In genomic region chr3:32186097-32186496, GRCh38 we compare ENCODE assay signal across 19 cellular contexts. TPM values are rescaled to one million over a fixed set of nuclear protein-coding genes. Genes with fewer than 3 reads are reported as not detected.
DNase-seq lines count a peak whose midpoint lies in the region; FAIRE-seq and TF ChIP-seq lines count a peak whose summit lies in the region.
"Had no signal": no experiment of that assay in that cellular context is flagged by ENCODE, and none has a peak within 500 bp of the region (broad histone marks: within the 10 kb centered on the region; RNA-seq: fewer than 3 reads in every experiment).

No MANE protein-coding gene starts in this region.

- no peaks in the 10 kb centered on the region for H3F3A ChIP-seq in SK-N-SH (replicated peaks; ENCODE audit: insufficient read depth)

- no peak overlapping the region for H2BK20ac ChIP-seq in H1 (ENCODE audit: low read length)

- H3K4me3 Mint-ChIP-seq in type B pancreatic cell (peak overlapping the region; percentile 53), Calu3 (ENCODE audit: low read depth, unreplicated experiment) (no peak overlapping the region)
- H3K4me3 Mint-ChIP-seq: B cell; CD4-positive, alpha-beta memory T cell; IgD-negative memory B cell had no signal

- H2BK15ac ChIP-seq in H1 (ENCODE audit: low read length): no peak overlapping the region

- H3K9ac ChIP-seq in H1 (replicated peaks in 1 of 4; ENCODE audit: extremely low read depth in 1 of 4, low read depth in 3 of 4, low read length in 3 of 4) (no peak overlapping the region), liver (ENCODE audit: low read depth in 1 of 2, low read length in 2 of 2) (no peak overlapping the region), SK-N-SH (no peak overlapping the region)

- no peak overlapping the region for H3K4ac ChIP-seq in H1 (replicated peaks; ENCODE audit: insufficient read length, low read depth, low read length)

- H3K18ac ChIP-seq in H1 (ENCODE audit: extremely low read depth, low read length): no peak overlapping the region

- no peaks in the 10 kb centered on the region for H3K9me2 ChIP-seq in SK-N-SH

- TF ChIP-seq CTCF in H1 (IDR thresholded peaks at IDR 0.05; ENCODE audit: control extremely low read depth in 1 of 3, insufficient read depth in 1 of 3, low read depth in 1 of 3, low read length in 3 of 3): no peak
- TF ChIP-seq CTCF in liver (IDR thresholded peaks at IDR 0.05; ENCODE audit: low read depth, low read length, missing input control): no peak
- no peak for TF ChIP-seq CTCF in type B pancreatic cell (conservative IDR thresholded peaks at IDR 0.05)
- TF ChIP-seq CTCF in Calu3 (IDR thresholded peaks at IDR 0.05; ENCODE audit: unreplicated experiment): no peak
- TF ChIP-seq CTCF in SK-N-SH (IDR thresholded peaks at IDR 0.05): no peak

- peak overlapping the region; percentile 67; the same call in 1 of the 2 replicates for H2AFZ ChIP-seq in H1 (ENCODE audit: low read length)
- H2AFZ ChIP-seq in SK-N-SH (ENCODE audit: low read depth): no peak overlapping the region

- H2BK5ac ChIP-seq in H1 (ENCODE audit: low read depth, low read length): no peak overlapping the region

- H3K36me3 ChIP-seq in H1 (ENCODE audit: control insufficient read depth in 2 of 4, insufficient read depth in 4 of 4, low read length in 3 of 4) (no peaks in the 10 kb centered on the region), liver (ENCODE audit: control insufficient read depth in 4 of 4, insufficient read depth in 3 of 4, low read depth in 1 of 4, low read length in 3 of 4) (no peaks in the 10 kb centered on the region), SK-N-SH (replicated peaks in 1 of 2; ENCODE audit: control insufficient read depth in 1 of 2, insufficient read depth in 2 of 2, low read length in 1 of 2) (no peaks in the 10 kb centered on the region)

- H3K27me3 Mint-ChIP-seq in type B pancreatic cell: no peaks in the 10 kb centered on the region
- H3K27me3 Mint-ChIP-seq in Calu3 (ENCODE audit: unreplicated experiment): no peaks in the 10 kb centered on the region

- TF ChIP-seq POLR2A in H1 (IDR thresholded peaks at IDR 0.05; ENCODE audit: control extremely low read depth in 1 of 2, low read depth in 2 of 2, low read length in 2 of 2): no peak

- TF ChIP-seq RAD21 in H1 (IDR thresholded peaks at IDR 0.05 in 1 of 2, conservative IDR thresholded peaks at IDR 0.05 in 1 of 2; ENCODE audit: low read depth in 2 of 2, low read length in 2 of 2) (no peak), liver (IDR thresholded peaks at IDR 0.05) (peak; percentile 57 to 70), SK-N-SH (IDR thresholded peaks at IDR 0.05; ENCODE audit: low read length) (no peak)

- H2BK12ac ChIP-seq in H1 (ENCODE audit: low read depth, low read length): no peak overlapping the region

- H3K4me2 ChIP-seq in H1 (ENCODE audit: insufficient read depth in 1 of 2, low read depth in 2 of 2, low read length in 2 of 2): no peak overlapping the region
- H3K4me2 ChIP-seq in SK-N-SH: no peak overlapping the region

- H4K20me1 ChIP-seq in H1 (replicated peaks in 1 of 2; ENCODE audit: control insufficient read depth in 1 of 2, insufficient read depth in 2 of 2, low read length in 2 of 2): no peaks in the 10 kb centered on the region
- H4K20me1 ChIP-seq in SK-N-SH (ENCODE audit: insufficient read depth): no peaks in the 10 kb centered on the region

- POLR2A ChIA-PET in H1 (lab: Charles Lee; ENCODE audit: partially characterized antibody) (interaction anchor here (0.7 to 1.7 kb wide), 2 partner anchors 10 to 13 kb away, joined by 3 to 6 read pairs; no protein-coding TSS in a partner anchor), SK-N-SH (lab: Yijun Ruan, JAX) (no interaction called here)

- H3K27ac ChIP-seq in H1 (ENCODE audit: low read depth, low read length): no peak overlapping the region
- H3K27ac ChIP-seq in liver (ENCODE audit: low read depth in 1 of 2, low read length in 2 of 2): no peak overlapping the region
- H3K27ac ChIP-seq in SK-N-SH (ENCODE audit: low read depth in 2 of 2, low read length in 1 of 2): no peak overlapping the region
- H3K27ac ChIP-seq: RWPE1 had no signal

- intact Hi-C loops in Calu3 (cut with micrococcal nuclease; ENCODE audit: unreplicated experiment): no loop called here

- no peak overlapping the region for H4K5ac ChIP-seq in H1 (ENCODE audit: insufficient read length, low read depth, low read length)

- no peak overlapping the region for H2BK120ac ChIP-seq in H1 (replicated peaks; ENCODE audit: low read depth, low read length)

- no peaks in the 10 kb centered on the region for H3K36me3 Mint-ChIP-seq in type B pancreatic cell
- H3K36me3 Mint-ChIP-seq in Calu3 (ENCODE audit: insufficient read depth, unreplicated experiment): no peaks in the 10 kb centered on the region
- H3K36me3 Mint-ChIP-seq: CD4-positive, alpha-beta memory T cell; IgD-negative memory B cell had no signal

- no peaks in the 10 kb centered on the region for H3K27me3 ChIP-seq in H1 (replicated peaks in 1 of 4; ENCODE audit: control insufficient read depth in 3 of 4, extremely low read depth in 1 of 4, insufficient read depth in 3 of 4, low read length in 3 of 4)
- no peaks in the 10 kb centered on the region for H3K27me3 ChIP-seq in liver (ENCODE audit: control insufficient read depth in 4 of 4, insufficient read depth in 4 of 4, low read length in 3 of 4)
- H3K27me3 ChIP-seq in SK-N-SH (ENCODE audit: insufficient read depth): no peaks in the 10 kb centered on the region

- no peak overlapping the region for H3K14ac ChIP-seq in H1 (ENCODE audit: insufficient read length)

- peak overlapping the region; percentile 86 for H3K27ac Mint-ChIP-seq in type B pancreatic cell
- H3K27ac Mint-ChIP-seq in Calu3 (ENCODE audit: unreplicated experiment): no peak overlapping the region
- H3K27ac Mint-ChIP-seq: B cell; CD4-positive, alpha-beta memory T cell had no signal

- H3K56ac ChIP-seq in H1 (replicated peaks; ENCODE audit: insufficient read length, low read depth, low read length): no peak overlapping the region

- no peak for FAIRE-seq in H1 (lab: Jason Lieb, UNC)
- FAIRE-seq: D721Med, H54 had no signal

- H3K23me2 ChIP-seq in H1 (ENCODE audit: low read depth, low read length): no peaks in the 10 kb centered on the region

- TF ChIP-seq EP300 in H1 (IDR thresholded peaks at IDR 0.05; ENCODE audit: borderline replicate concordance in 1 of 2, low read depth in 2 of 2, low read length in 2 of 2): no peak
- TF ChIP-seq EP300 in SK-N-SH (IDR thresholded peaks at IDR 0.05; ENCODE audit: borderline replicate concordance in 1 of 2, low read depth in 1 of 2, low read length in 1 of 2): no peak

- H3K79me2 ChIP-seq in H1 (ENCODE audit: control insufficient read depth in 1 of 2, insufficient read depth in 2 of 2, low read length in 2 of 2): no peaks in the 10 kb centered on the region
- H3K79me2 ChIP-seq in SK-N-SH (ENCODE audit: insufficient read depth): no peaks in the 10 kb centered on the region

- no peaks in the 10 kb centered on the region; a peak in 2 of 7 replicates for H3K4me1 ChIP-seq in H1 (replicated peaks in 1 of 4; ENCODE audit: control insufficient read depth in 3 of 4, insufficient read depth in 4 of 4, low read length in 3 of 4)
- peaks cover 0 to 10% (median 3%) of the 10 kb centered on the region in 4 donors for H3K4me1 ChIP-seq in liver (ENCODE audit: control insufficient read depth in 4 of 4, insufficient read depth in 4 of 4, low read length in 3 of 4)
- peaks cover 0 to 5% of the 10 kb centered on the region in 2 experiments; a peak in 1 of 4 replicates for H3K4me1 ChIP-seq in SK-N-SH (ENCODE audit: control insufficient read depth in 1 of 2, insufficient read depth in 2 of 2, low read depth in 1 of 2, low read length in 1 of 2)

- DNase-seq in HuH-7.5 (ENCODE audit: low spot score) (peak; percentile 51), H1 (ENCODE audit: low read depth in 1 of 2, low spot score in 2 of 2) (no peak), type B pancreatic cell (ENCODE audit: extremely low spot score, unreplicated experiment) (no peak), middle frontal gyrus (ENCODE audit: extremely low spot score, low spot score) (no peak), Calu3 (no peak), SK-N-SH (no peak)
- DNase-seq: ACHN; CD4-positive, alpha-beta memory T cell; NCI-H1105; NCI-H187 treated with DMSO at 0.1 percent for 48 hours; NCI-H2171; NCI-H446; NCI-H69 had no signal

- peaks cover 21% of the 10 kb centered on the region for H3K4me1 Mint-ChIP-seq in type B pancreatic cell (ENCODE audit: unreplicated experiment)
- no peaks in the 10 kb centered on the region for H3K4me1 Mint-ChIP-seq in Calu3 (ENCODE audit: low read depth, unreplicated experiment)
- H3K4me1 Mint-ChIP-seq: CD4-positive, alpha-beta memory T cell; IgD-negative memory B cell had no signal

- no peak overlapping the region for H3K4me3 ChIP-seq in H1 (ENCODE audit: extremely low read depth in 1 of 4, insufficient read depth in 2 of 4, low read depth in 3 of 4, low read length in 4 of 4)
- no peak overlapping the region for H3K4me3 ChIP-seq in liver (ENCODE audit: low read depth in 1 of 3, low read length in 3 of 3)
- no peak overlapping the region for H3K4me3 ChIP-seq in SK-N-SH (ENCODE audit: low read depth in 2 of 2, low read length in 1 of 2)

- no peak overlapping the region for H2AK5ac ChIP-seq in H1 (ENCODE audit: low read depth, low read length)

- H3K79me1 ChIP-seq in H1 (ENCODE audit: low read depth, low read length): no peaks in the 10 kb centered on the region

- H3K9me3 ChIP-seq in H1 (ENCODE audit: insufficient read depth in 2 of 2, low read depth in 1 of 2, low read length in 1 of 2) (no peaks in the 10 kb centered on the region), liver (ENCODE audit: control insufficient read depth in 4 of 4, low read length in 3 of 4) (no peaks in the 10 kb centered on the region), SK-N-SH (no peaks in the 10 kb centered on the region; the same call in 1 of the 2 replicates)

- H3K9me3 Mint-ChIP-seq in type B pancreatic cell (no peaks in the 10 kb centered on the region), Calu3 (ENCODE audit: low read depth, unreplicated experiment) (no peaks in the 10 kb centered on the region)
- H3K9me3 Mint-ChIP-seq: CD4-positive, alpha-beta memory T cell; IgD-negative memory B cell had no signal

- no peak overlapping the region for H4K91ac ChIP-seq in H1 (replicated peaks; ENCODE audit: insufficient read length, low read length)

- no TSS peak for BruUV-seq in Calu3 (replicated peaks; lab: Mats Ljungman, UMichigan)

- H3K23ac ChIP-seq in H1 (ENCODE audit: insufficient read length): no peak overlapping the region

- H4K8ac ChIP-seq in H1 (ENCODE audit: extremely low read depth, insufficient read depth, low read length): no peak overlapping the region

- 82% methylated on average over 4 of the region's 4 CpGs; no CpG with 5 or more reads in 1 of the 2 experiments for whole genome bisulfite sequencing in H1 (ENCODE audit: extremely low coverage in 1 of 2, insufficient coverage in 1 of 2, insufficient read length in 1 of 2, insufficient replicate concordance in 2 of 2, low coverage in 1 of 2, low lambda C conversion rate in 2 of 2, missing lambda C conversion rate in 1 of 2), 2 experiments
- 45% methylated on average over 4 of the region's 4 CpGs for WGBS in liver
- WGBS in SK-N-SH (ENCODE audit: low lambda C conversion rate): 85% methylated on average over 4 of the region's 4 CpGs

- CTCF ChIA-PET in H1 (lab: Charles Lee; ENCODE audit: partially characterized antibody): interaction anchor here (0.6 to 3.2 kb wide), 11 partner anchors 9 to 545 kb away, joined by 3 to 30 read pairs (median 3); no protein-coding TSS in a partner anchor
- CTCF ChIA-PET in Calu3 (lab: Charles Lee): no interaction called here
- CTCF ChIA-PET in SK-N-SH (lab: Yijun Ruan, JAX): interaction anchor here (1.0 to 1.4 kb wide), 3 partner anchors 10 to 39 kb away, joined by 3 to 10 read pairs (median 3); no protein-coding TSS in a partner anchor

RNA-seq across cellular contexts. Expression of gene CMTM8, which starts 52.4 kb away (rescaled TPM):
- 10.5 and 11.7 TPM in 2 replicates for total RNA-seq in H1 (2021; fragmentation: NEBNext Ultra II Directional; extraction: Animal tissue kit (Norgen Biotek cat#: 25700))
- polyA plus RNA-seq in H1 (2011; rRNA removed) (19.5 and 22.4 TPM in 2 replicates), liver (10 to 100 TPM; 18.6 to 44.6 TPM), SK-N-SH (2012; rRNA removed) (7.9 and 9.7 TPM in 2 replicates)
- polyA plus RNA-seq in H1 (2011; cell fraction: cytosol; rRNA removed): 15.5 TPM
- 13.2 TPM for polyA plus RNA-seq in H1 (2011; cell fraction: nucleus; rRNA removed)
- 6.1 to 11.3 TPM (median 9.6 TPM) in 4 replicates for polyA plus RNA-seq in H1 (2012, experiment 1 of 2)
- polyA plus RNA-seq in H1 (2012, experiment 2 of 2): 9.6 TPM
- 14.0 TPM for polyA plus RNA-seq in H1 (2013, experiment 1 of 2)
- polyA plus RNA-seq in H1 (2013, experiment 2 of 2): 17.1 TPM
- polyA minus RNA-seq in H1 (2011; rRNA and poly(A)+ RNA removed): 6.5 and 8.3 TPM in 2 replicates
- polyA minus RNA-seq in H1 (2011; cell fraction: cytosol; rRNA and poly(A)+ RNA removed): 11.2 TPM
- 12.4 TPM for polyA minus RNA-seq in H1 (2011; cell fraction: nucleus; rRNA and poly(A)+ RNA removed)
- total RNA-seq in liver (1 to 10 TPM; 4.3 to 6.4 TPM), type B pancreatic cell (ENCODE audit: low replicate concordance) (9.0 and 14.4 TPM in 2 replicates), Calu3 (2022) (19.0 and 19.9 TPM in 2 replicates)
- polyA plus RNA-seq in SK-N-SH (2012; cell fraction: cytosol; rRNA removed): 9.0 and 9.5 TPM in 2 replicates
- polyA plus RNA-seq in SK-N-SH (2012; cell fraction: nucleus; rRNA removed): 4.1 and 4.4 TPM in 2 replicates
